9 cellular contexts compared by ENCODE assay signal in the genomic region with DNA sequence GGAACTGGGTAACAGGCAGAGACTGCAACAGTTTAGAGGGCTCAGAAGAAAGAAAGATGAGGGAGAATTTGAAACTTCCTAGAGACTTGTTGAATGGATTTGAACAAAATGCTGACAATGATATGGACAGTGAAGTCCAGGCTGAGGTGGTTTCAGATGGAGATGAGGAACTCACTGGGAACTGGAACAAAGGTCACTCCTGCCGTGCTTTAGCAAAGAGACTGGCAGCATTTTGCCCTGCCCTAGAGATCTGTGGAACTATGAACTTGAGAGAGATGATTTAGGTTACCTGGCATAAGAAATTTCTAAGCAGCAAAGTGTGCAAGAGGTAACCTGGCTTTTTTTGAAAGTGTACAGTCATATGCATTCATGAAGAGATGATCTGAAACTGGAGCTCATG.
"Had no signal": no experiment of that assay in that cellular context is flagged by ENCODE, and none has a peak within 500 bp of the region (broad histone marks: within the 10 kb centered on the region; RNA-seq: fewer than 3 reads in every experiment).

No MANE protein-coding gene starts in this region.

- H3K4me3 Mint-ChIP-seq: HFFc6, IgD-negative memory B cell had no signal

- H3K4me1 ChIP-seq: HAP-1 had no signal

- H3K27ac Mint-ChIP-seq: HFFc6, IgD-negative memory B cell had no signal

- H3K36me3 Mint-ChIP-seq: IgD-negative memory B cell had no signal

- H3K27me3 Mint-ChIP-seq: IgD-negative memory B cell had no signal

- H3K4me3 ChIP-seq: GM23248, HAP-1 had no signal

- DNase-seq: GM23248, GOT3, H7, HFFc6, KBM-7 had no signal

- H3K9ac ChIP-seq: GM23248 had no signal

- H3K36me3 ChIP-seq: HAP-1 had no signal

- ATAC-seq: HCT116 had no signal

- FAIRE-seq: HTR-8/SVneo had no signal

- H3K27ac ChIP-seq: GM23248 had no signal
